Comparison of ENCODE assay signal across 8 cellular contexts in genomic region chr1:37479255-37480124, GRCh38.
DNase-seq lines count a peak whose midpoint lies in the region.

No MANE protein-coding gene starts in this region.

- no peaks in the 10 kb centered on the region for H3K27me3 ChIP-seq in layer of hippocampus (ENCODE audit: control insufficient read depth, insufficient read depth, low read length)

- DNase-seq in SIG-M5 treated with dmso at 0.1 percent for 504 hours (lab: John Stamatoyannopoulos, UW; ENCODE audit: unreplicated experiment) (peak; percentile 92), SIG-M5 (lab: John Stamatoyannopoulos, UW) (no peak), HuH-7 (ENCODE audit: low spot score) (peak; percentile 69), T-helper 9 cell (peak; percentile 83), astrocyte of the hippocampus (ENCODE audit: low read depth, low spot score) (peak; percentile 91), putamen (ENCODE audit: low spot score) (no peak)
- peak; percentile 93 for DNase-seq in stimulated activated CD4-positive, alpha-beta T cell treated with anti-CD3 and anti-CD28 coated beads, Interleukin-4, amount 100 ng/mL, for 1 hour

- H3K27ac ChIP-seq in layer of hippocampus (ENCODE audit: low read depth, low read length): peak overlapping the region; percentile 72

Comparison
In these comparisons a context has a peak if more than half of its experiments do, and no peak if none do; other contexts are left out.
1. DNase-seq: peak in SIG-M5 treated with dmso at 0.1 percent for 504 hours (single experiment), HuH-7 (single experiment), T-helper 9 cell (single experiment), astrocyte of the hippocampus (single experiment) and stimulated activated CD4-positive, alpha-beta T cell treated with anti-CD3 and anti-CD28 coated beads, Interleukin-4, amount 100 ng/mL, for 1 hour (single experiment); none in SIG-M5 (single experiment) and putamen (single experiment).